ENCODE assay signal across 1 cellular context in the genomic region with DNA sequence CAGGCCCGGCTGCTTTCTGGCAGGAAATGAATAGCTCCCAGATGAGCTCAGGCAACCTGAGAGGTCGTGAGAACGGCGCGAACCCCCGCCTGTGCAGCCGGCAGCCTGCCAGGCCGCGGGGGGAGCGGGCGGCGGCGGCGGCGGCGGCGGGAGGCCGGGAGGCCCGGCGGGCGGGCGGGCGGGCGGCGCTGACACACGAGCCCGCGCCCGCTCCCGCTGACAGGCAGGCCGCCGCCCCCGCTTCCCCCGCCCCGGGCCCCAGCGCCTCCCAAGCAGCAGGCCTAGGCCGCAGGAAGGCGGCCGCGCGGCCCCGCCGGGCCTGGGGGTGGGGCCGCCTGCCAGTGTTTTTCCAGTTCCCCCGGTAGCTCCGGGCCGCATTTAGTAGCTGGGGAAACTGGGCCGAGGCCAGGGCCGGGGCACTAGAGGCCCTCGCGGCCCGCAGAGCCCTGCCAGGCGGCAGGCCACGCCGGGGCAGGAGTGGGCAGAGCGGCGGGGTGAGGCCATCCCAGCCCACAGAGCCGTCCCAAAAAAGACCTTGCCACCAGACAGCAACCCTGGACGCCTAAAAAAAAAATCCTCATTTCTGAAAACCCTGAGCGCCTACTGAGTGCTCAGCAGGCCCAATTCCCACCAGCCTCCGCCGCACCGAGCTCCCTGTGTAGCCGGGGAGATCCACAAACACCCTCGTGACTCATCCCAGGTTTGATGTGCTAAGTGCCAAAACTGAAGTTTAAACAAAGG.
TF ChIP-seq lines count a peak whose summit lies in the region.

No MANE protein-coding gene starts in this region.

TF ChIP-seq in HEK293, 187 proteins besides CTCF, POLR2A, EP300 and RAD21 (continued from another document and continues in another):
- TF ChIP-seq, protein P1, sequence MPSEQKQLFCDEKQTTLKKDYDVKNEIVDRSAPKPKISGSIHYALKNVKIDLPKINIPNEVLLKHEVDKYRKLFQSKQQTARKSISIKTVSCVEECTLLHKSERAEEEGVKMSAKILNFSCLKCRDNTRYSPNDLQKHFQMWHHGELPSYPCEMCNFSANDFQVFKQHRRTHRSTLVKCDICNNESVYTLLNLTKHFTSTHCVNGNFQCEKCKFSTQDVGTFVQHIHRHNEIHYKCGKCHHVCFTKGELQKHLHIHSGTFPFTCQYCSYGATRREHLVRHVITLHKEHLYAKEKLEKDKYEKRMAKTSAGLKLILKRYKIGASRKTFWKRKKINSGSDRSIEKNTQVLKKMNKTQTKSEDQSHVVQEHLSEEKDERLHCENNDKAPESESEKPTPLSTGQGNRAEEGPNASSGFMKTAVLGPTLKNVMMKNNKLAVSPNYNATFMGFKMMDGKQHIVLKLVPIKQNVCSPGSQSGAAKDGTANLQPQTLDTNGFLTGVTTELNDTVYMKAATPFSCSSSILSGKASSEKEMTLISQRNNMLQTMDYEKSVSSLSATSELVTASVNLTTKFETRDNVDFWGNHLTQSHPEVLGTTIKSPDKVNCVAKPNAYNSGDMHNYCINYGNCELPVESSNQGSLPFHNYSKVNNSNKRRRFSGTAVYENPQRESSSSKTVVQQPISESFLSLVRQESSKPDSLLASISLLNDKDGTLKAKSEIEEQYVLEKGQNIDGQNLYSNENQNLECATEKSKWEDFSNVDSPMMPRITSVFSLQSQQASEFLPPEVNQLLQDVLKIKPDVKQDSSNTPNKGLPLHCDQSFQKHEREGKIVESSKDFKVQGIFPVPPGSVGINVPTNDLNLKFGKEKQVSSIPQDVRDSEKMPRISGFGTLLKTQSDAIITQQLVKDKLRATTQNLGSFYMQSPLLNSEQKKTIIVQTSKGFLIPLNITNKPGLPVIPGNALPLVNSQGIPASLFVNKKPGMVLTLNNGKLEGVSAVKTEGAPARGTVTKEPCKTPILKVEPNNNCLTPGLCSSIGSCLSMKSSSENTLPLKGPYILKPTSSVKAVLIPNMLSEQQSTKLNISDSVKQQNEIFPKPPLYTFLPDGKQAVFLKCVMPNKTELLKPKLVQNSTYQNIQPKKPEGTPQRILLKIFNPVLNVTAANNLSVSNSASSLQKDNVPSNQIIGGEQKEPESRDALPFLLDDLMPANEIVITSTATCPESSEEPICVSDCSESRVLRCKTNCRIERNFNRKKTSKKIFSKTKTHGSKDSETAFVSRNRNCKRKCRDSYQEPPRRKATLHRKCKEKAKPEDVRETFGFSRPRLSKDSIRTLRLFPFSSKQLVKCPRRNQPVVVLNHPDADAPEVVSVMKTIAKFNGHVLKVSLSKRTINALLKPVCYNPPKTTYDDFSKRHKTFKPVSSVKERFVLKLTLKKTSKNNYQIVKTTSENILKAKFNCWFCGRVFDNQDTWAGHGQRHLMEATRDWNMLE (tag by site-specific recombination; conservative IDR thresholded peaks at IDR 0.05; ENCODE audit: low read depth) = no peak
- TF ChIP-seq ZNF843 (tag by site-specific recombination; IDR thresholded peaks at IDR 0.05) (peak; percentile 44; the same call in 1 of the 2 replicates), FEZF1 (tag by site-specific recombination; IDR thresholded peaks at IDR 0.05) (peak; percentile 60), ZNF433 (tag by site-specific recombination; IDR thresholded peaks at IDR 0.05; ENCODE audit: low read depth) (no peak), ZNF10 (tag by site-specific recombination; IDR thresholded peaks at IDR 0.05) (no peak), ZFP3 (tag by site-specific recombination; IDR thresholded peaks at IDR 0.05; ENCODE audit: low read depth) (no peak), ZNF529 (tag by site-specific recombination; IDR thresholded peaks at IDR 0.05; ENCODE audit: insufficient replicate concordance) (no peak), ZNF23 (tag by site-specific recombination; IDR thresholded peaks at IDR 0.05; ENCODE audit: borderline replicate concordance) (no peak), ZNF184 (tag by site-specific recombination; IDR thresholded peaks at IDR 0.05) (no peak), GFI1B (tag by site-specific recombination; IDR thresholded peaks at IDR 0.05) (no peak), MZF1 (tag by site-specific recombination; IDR thresholded peaks at IDR 0.05; ENCODE audit: borderline replicate concordance) (no peak), TRIM28 (IDR thresholded peaks at IDR 0.05; ENCODE audit: borderline replicate concordance, low read length) (no peak), ZNF2 (tag by site-specific recombination; IDR thresholded peaks at IDR 0.05) (peak; percentile 83; the same call in 1 of the 2 replicates), ZBTB48 (tag by site-specific recombination; IDR thresholded peaks at IDR 0.05) (no peak; the same call in 1 of the 2 replicates), ZNF837 (tag by site-specific recombination; IDR thresholded peaks at IDR 0.05) (no peak), GLI4 (tag by site-specific recombination; IDR thresholded peaks at IDR 0.05) (peak; percentile 61), SP7 (tag by site-specific recombination; IDR thresholded peaks at IDR 0.05) (peak; percentile 80), ZNF324 (tag by site-specific recombination; IDR thresholded peaks at IDR 0.05) (peak; percentile 79), ZBTB8A (tag by site-specific recombination; IDR thresholded peaks at IDR 0.05) (peak; percentile 95), ZNF791 (tag by site-specific recombination; IDR thresholded peaks at IDR 0.05) (no peak), HOXD13 (CRISPR knock-in tag; IDR thresholded peaks at IDR 0.05; ENCODE audit: borderline replicate concordance) (no peak), ZNF521 (tag by site-specific recombination; IDR thresholded peaks at IDR 0.05) (no peak), ZNF670 (tag by site-specific recombination; IDR thresholded peaks at IDR 0.05; ENCODE audit: low read depth) (no peak), SP2 (tag by site-specific recombination; IDR thresholded peaks at IDR 0.05) (no peak), ZNF416 (tag by site-specific recombination; IDR thresholded peaks at IDR 0.05) (no peak)
- TF ChIP-seq, protein P2, sequence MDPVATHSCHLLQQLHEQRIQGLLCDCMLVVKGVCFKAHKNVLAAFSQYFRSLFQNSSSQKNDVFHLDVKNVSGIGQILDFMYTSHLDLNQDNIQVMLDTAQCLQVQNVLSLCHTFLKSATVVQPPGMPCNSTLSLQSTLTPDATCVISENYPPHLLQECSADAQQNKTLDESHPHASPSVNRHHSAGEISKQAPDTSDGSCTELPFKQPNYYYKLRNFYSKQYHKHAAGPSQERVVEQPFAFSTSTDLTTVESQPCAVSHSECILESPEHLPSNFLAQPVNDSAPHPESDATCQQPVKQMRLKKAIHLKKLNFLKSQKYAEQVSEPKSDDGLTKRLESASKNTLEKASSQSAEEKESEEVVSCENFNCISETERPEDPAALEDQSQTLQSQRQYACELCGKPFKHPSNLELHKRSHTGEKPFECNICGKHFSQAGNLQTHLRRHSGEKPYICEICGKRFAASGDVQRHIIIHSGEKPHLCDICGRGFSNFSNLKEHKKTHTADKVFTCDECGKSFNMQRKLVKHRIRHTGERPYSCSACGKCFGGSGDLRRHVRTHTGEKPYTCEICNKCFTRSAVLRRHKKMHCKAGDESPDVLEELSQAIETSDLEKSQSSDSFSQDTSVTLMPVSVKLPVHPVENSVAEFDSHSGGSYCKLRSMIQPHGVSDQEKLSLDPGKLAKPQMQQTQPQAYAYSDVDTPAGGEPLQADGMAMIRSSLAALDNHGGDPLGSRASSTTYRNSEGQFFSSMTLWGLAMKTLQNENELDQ (tag by site-specific recombination; IDR thresholded peaks at IDR 0.05; ENCODE audit: low read depth) = no peak
- TF ChIP-seq, protein P3, sequence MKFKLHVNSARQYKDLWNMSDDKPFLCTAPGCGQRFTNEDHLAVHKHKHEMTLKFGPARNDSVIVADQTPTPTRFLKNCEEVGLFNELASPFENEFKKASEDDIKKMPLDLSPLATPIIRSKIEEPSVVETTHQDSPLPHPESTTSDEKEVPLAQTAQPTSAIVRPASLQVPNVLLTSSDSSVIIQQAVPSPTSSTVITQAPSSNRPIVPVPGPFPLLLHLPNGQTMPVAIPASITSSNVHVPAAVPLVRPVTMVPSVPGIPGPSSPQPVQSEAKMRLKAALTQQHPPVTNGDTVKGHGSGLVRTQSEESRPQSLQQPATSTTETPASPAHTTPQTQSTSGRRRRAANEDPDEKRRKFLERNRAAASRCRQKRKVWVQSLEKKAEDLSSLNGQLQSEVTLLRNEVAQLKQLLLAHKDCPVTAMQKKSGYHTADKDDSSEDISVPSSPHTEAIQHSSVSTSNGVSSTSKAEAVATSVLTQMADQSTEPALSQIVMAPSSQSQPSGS (tag by site-specific recombination; IDR thresholded peaks at IDR 0.05; ENCODE audit: low read depth) = no peak
- TF ChIP-seq, protein P4, sequence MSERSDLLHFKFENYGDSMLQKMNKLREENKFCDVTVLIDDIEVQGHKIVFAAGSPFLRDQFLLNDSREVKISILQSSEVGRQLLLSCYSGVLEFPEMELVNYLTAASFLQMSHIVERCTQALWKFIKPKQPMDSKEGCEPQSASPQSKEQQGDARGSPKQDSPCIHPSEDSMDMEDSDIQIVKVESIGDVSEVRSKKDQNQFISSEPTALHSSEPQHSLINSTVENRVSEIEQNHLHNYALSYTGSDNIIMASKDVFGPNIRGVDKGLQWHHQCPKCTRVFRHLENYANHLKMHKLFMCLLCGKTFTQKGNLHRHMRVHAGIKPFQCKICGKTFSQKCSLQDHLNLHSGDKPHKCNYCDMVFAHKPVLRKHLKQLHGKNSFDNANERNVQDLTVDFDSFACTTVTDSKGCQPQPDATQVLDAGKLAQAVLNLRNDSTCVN (tag by site-specific recombination; optimal IDR thresholded peaks at IDR 0.05) = peak; percentile 15
- TF ChIP-seq, protein P5, sequence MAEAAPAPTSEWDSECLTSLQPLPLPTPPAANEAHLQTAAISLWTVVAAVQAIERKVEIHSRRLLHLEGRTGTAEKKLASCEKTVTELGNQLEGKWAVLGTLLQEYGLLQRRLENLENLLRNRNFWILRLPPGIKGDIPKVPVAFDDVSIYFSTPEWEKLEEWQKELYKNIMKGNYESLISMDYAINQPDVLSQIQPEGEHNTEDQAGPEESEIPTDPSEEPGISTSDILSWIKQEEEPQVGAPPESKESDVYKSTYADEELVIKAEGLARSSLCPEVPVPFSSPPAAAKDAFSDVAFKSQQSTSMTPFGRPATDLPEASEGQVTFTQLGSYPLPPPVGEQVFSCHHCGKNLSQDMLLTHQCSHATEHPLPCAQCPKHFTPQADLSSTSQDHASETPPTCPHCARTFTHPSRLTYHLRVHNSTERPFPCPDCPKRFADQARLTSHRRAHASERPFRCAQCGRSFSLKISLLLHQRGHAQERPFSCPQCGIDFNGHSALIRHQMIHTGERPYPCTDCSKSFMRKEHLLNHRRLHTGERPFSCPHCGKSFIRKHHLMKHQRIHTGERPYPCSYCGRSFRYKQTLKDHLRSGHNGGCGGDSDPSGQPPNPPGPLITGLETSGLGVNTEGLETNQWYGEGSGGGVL (tag by site-specific recombination; IDR thresholded peaks at IDR 0.05) = peak; percentile 61
- TF ChIP-seq, protein P6, sequence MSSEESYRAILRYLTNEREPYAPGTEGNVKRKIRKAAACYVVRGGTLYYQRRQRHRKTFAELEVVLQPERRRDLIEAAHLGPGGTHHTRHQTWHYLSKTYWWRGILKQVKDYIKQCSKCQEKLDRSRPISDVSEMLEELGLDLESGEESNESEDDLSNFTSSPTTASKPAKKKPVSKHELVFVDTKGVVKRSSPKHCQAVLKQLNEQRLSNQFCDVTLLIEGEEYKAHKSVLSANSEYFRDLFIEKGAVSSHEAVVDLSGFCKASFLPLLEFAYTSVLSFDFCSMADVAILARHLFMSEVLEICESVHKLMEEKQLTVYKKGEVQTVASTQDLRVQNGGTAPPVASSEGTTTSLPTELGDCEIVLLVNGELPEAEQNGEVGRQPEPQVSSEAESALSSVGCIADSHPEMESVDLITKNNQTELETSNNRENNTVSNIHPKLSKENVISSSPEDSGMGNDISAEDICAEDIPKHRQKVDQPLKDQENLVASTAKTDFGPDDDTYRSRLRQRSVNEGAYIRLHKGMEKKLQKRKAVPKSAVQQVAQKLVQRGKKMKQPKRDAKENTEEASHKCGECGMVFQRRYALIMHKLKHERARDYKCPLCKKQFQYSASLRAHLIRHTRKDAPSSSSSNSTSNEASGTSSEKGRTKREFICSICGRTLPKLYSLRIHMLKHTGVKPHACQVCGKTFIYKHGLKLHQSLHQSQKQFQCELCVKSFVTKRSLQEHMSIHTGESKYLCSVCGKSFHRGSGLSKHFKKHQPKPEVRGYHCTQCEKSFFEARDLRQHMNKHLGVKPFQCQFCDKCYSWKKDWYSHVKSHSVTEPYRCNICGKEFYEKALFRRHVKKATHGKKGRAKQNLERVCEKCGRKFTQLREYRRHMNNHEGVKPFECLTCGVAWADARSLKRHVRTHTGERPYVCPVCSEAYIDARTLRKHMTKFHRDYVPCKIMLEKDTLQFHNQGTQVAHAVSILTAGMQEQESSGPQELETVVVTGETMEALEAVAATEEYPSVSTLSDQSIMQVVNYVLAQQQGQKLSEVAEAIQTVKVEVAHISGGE (tag by site-specific recombination; conservative IDR thresholded peaks at IDR 0.05; ENCODE audit: low read depth) = peak; percentile 13; the same call in 1 of the 2 replicates
- TF ChIP-seq, protein P7, sequence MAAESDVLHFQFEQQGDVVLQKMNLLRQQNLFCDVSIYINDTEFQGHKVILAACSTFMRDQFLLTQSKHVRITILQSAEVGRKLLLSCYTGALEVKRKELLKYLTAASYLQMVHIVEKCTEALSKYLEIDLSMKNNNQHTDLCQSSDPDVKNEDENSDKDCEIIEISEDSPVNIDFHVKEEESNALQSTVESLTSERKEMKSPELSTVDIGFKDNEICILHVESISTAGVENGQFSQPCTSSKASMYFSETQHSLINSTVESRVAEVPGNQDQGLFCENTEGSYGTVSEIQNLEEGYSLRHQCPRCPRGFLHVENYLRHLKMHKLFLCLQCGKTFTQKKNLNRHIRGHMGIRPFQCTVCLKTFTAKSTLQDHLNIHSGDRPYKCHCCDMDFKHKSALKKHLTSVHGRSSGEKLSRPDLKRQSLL (tag by site-specific recombination; IDR thresholded peaks at IDR 0.05) = no peak
- TF ChIP-seq, protein P8, sequence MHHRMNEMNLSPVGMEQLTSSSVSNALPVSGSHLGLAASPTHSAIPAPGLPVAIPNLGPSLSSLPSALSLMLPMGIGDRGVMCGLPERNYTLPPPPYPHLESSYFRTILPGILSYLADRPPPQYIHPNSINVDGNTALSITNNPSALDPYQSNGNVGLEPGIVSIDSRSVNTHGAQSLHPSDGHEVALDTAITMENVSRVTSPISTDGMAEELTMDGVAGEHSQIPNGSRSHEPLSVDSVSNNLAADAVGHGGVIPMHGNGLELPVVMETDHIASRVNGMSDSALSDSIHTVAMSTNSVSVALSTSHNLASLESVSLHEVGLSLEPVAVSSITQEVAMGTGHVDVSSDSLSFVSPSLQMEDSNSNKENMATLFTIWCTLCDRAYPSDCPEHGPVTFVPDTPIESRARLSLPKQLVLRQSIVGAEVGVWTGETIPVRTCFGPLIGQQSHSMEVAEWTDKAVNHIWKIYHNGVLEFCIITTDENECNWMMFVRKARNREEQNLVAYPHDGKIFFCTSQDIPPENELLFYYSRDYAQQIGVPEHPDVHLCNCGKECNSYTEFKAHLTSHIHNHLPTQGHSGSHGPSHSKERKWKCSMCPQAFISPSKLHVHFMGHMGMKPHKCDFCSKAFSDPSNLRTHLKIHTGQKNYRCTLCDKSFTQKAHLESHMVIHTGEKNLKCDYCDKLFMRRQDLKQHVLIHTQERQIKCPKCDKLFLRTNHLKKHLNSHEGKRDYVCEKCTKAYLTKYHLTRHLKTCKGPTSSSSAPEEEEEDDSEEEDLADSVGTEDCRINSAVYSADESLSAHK (tag by site-specific recombination; IDR thresholded peaks at IDR 0.05) = peak; percentile 61
- TF ChIP-seq, protein P9, sequence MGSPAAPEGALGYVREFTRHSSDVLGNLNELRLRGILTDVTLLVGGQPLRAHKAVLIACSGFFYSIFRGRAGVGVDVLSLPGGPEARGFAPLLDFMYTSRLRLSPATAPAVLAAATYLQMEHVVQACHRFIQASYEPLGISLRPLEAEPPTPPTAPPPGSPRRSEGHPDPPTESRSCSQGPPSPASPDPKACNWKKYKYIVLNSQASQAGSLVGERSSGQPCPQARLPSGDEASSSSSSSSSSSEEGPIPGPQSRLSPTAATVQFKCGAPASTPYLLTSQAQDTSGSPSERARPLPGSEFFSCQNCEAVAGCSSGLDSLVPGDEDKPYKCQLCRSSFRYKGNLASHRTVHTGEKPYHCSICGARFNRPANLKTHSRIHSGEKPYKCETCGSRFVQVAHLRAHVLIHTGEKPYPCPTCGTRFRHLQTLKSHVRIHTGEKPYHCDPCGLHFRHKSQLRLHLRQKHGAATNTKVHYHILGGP (tag by site-specific recombination; IDR thresholded peaks at IDR 0.05) = no peak
